In the genomic region with DNA sequence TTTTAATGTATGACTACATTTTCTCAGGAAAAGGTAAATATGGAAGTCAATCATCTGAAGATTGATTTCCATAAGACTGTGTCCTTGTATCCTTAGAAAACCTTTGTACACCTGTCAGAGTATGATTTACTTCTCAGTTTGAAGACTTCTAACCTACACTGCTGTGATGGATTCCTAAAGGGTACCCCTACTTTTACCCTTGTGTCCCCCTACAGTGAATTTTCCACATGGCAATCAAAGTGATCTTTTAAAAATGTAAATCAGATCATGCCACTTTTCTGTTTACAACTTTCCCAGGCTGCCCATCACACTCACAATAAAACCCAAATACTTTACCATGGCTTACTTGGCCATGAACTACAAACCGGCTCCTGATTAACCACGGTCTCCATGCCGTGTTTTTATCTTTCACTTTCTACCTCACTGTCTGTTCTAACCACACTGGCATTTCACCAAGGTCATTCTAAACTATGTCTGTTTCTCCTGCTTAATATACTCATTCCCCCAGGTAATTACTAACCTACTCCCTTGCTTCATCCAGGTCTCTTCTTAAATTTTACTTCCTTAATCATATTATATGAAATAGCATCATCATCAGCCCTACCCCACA, we compare ENCODE assay signal across 9 cellular contexts. TPM values are rescaled to one million over a fixed set of nuclear protein-coding genes. Genes with fewer than 3 reads are reported as not detected.
DNase-seq lines count a peak whose midpoint lies in the region; ATAC-seq lines count a peak whose summit lies in the region.
"Had no signal": no experiment of that assay in that cellular context is flagged by ENCODE, and none has a peak within 500 bp of the region (broad histone marks: within the 10 kb centered on the region; RNA-seq: fewer than 3 reads in every experiment).

No MANE protein-coding gene starts in this region.

- ATAC-seq in HG03045 (IDR thresholded peaks at IDR 0.05; ENCODE audit: unreplicated experiment), result peak; percentile 72

- peak overlapping the region; percentile 92 for H3K27ac Mint-ChIP-seq in activated naive CD4-positive, alpha-beta T cell treated with anti-CD3 and anti-CD28 coated beads, Interleukin-2, amount 50 U/mL, for 24 hours
- no peak overlapping the region for H3K27ac Mint-ChIP-seq in activated T-helper 2 cell treated with anti-CD3 and anti-CD28 coated beads, Interferon-gamma antibody, Interleukin-2, Interleukin-4, amounts not matched to agents 10 μg/mL and 5 μg/mL and 100 μg/mL, durations not matched to agents 14 hours and 24 hours and 36 hours

- H3K36me3 Mint-ChIP-seq in activated naive CD4-positive, alpha-beta T cell treated with anti-CD3 and anti-CD28 coated beads, Interleukin-2, amount 50 U/mL, for 24 hours, result peaks cover 4% of the 10 kb centered on the region
- no peaks in the 10 kb centered on the region for H3K36me3 Mint-ChIP-seq in activated T-helper 2 cell treated with anti-CD3 and anti-CD28 coated beads, Interferon-gamma antibody, Interleukin-2, Interleukin-4, amounts not matched to agents 10 μg/mL and 5 μg/mL and 100 μg/mL, durations not matched to agents 14 hours and 24 hours and 36 hours (ENCODE audit: low read depth)

- intact Hi-C loops in activated T-helper 2 cell treated with anti-CD3 and anti-CD28 coated beads, Interferon-gamma antibody, Interleukin-2, Interleukin-4, amounts not matched to agents 10 μg/mL and 5 μg/mL and 100 μg/mL, durations not matched to agents 14 hours and 24 hours and 36 hours (cut with micrococcal nuclease), result loop anchor here (5.0 kb wide), 1 partner anchor 350 kb away; no protein-coding TSS in a partner anchor

- no peaks in the 10 kb centered on the region for H3K27me3 Mint-ChIP-seq in activated naive CD4-positive, alpha-beta T cell treated with anti-CD3 and anti-CD28 coated beads, Interleukin-2, amount 50 U/mL, for 24 hours
- H3K27me3 Mint-ChIP-seq in activated T-helper 2 cell treated with anti-CD3 and anti-CD28 coated beads, Interferon-gamma antibody, Interleukin-2, Interleukin-4, amounts not matched to agents 10 μg/mL and 5 μg/mL and 100 μg/mL, durations not matched to agents 14 hours and 24 hours and 36 hours (ENCODE audit: low read depth), result no peaks in the 10 kb centered on the region

- no peak for DNase-seq in activated naive CD4-positive, alpha-beta T cell (lab: John Stamatoyannopoulos, UW)
- DNase-seq in activated T-helper 2 cell treated with anti-CD3 and anti-CD28 coated beads, Interferon-gamma antibody, Interleukin-2, Interleukin-4, amounts not matched to agents 10 μg/mL and 5 μg/mL and 100 μg/mL, durations not matched to agents 14 hours and 24 hours and 36 hours (ENCODE audit: low spot score), result no peak
- DNase-seq in RKO (ENCODE audit: low spot score) (no peak), hippocampal formation (lab: John Stamatoyannopoulos, UW) (no peak), GDM1 (lab: John Stamatoyannopoulos, UW) (no peak), DMS53 (lab: John Stamatoyannopoulos, UW) (no peak)
- DNase-seq: AML-193 had no signal

- H3K4me3 Mint-ChIP-seq in activated naive CD4-positive, alpha-beta T cell treated with anti-CD3 and anti-CD28 coated beads, Interleukin-2, amount 50 U/mL, for 24 hours, result peak overlapping the region; percentile 84
- H3K4me3 Mint-ChIP-seq in activated T-helper 2 cell treated with anti-CD3 and anti-CD28 coated beads, Interferon-gamma antibody, Interleukin-2, Interleukin-4, amounts not matched to agents 10 μg/mL and 5 μg/mL and 100 μg/mL, durations not matched to agents 14 hours and 24 hours and 36 hours (ENCODE audit: low read depth), result peak overlapping the region; percentile 14

- H3K9me3 Mint-ChIP-seq in activated naive CD4-positive, alpha-beta T cell treated with anti-CD3 and anti-CD28 coated beads, Interleukin-2, amount 50 U/mL, for 24 hours, result peaks cover 7% of the 10 kb centered on the region
- no peaks in the 10 kb centered on the region for H3K9me3 Mint-ChIP-seq in activated T-helper 2 cell treated with anti-CD3 and anti-CD28 coated beads, Interferon-gamma antibody, Interleukin-2, Interleukin-4, amounts not matched to agents 10 μg/mL and 5 μg/mL and 100 μg/mL, durations not matched to agents 14 hours and 24 hours and 36 hours

- H3K4me1 Mint-ChIP-seq in activated naive CD4-positive, alpha-beta T cell treated with anti-CD3 and anti-CD28 coated beads, Interleukin-2, amount 50 U/mL, for 24 hours, result peaks cover 30% of the 10 kb centered on the region
- peaks cover 22% of the 10 kb centered on the region for H3K4me1 Mint-ChIP-seq in activated T-helper 2 cell treated with anti-CD3 and anti-CD28 coated beads, Interferon-gamma antibody, Interleukin-2, Interleukin-4, amounts not matched to agents 10 μg/mL and 5 μg/mL and 100 μg/mL, durations not matched to agents 14 hours and 24 hours and 36 hours (ENCODE audit: low read depth)

RNA-seq across cellular contexts. Expression of a gene that starts 8.1 kb away (rescaled TPM):
- total RNA-seq in activated T-helper 2 cell treated with anti-CD3 and anti-CD28 coated beads, Interferon-gamma antibody, Interleukin-2, Interleukin-4, amounts not matched to agents 10 μg/mL and 5 μg/mL and 100 μg/mL, durations not matched to agents 14 hours and 24 hours and 36 hours, result not detected in 2 replicates

RNA-seq across cellular contexts. Expression of a gene that starts 8.1 kb away (rescaled TPM):
- 7.6 and 9.8 TPM in 2 replicates for total RNA-seq in activated T-helper 2 cell treated with anti-CD3 and anti-CD28 coated beads, Interferon-gamma antibody, Interleukin-2, Interleukin-4, amounts not matched to agents 10 μg/mL and 5 μg/mL and 100 μg/mL, durations not matched to agents 14 hours and 24 hours and 36 hours
